Comparison of ENCODE assay signal across 23 cellular contexts in the genomic region with DNA sequence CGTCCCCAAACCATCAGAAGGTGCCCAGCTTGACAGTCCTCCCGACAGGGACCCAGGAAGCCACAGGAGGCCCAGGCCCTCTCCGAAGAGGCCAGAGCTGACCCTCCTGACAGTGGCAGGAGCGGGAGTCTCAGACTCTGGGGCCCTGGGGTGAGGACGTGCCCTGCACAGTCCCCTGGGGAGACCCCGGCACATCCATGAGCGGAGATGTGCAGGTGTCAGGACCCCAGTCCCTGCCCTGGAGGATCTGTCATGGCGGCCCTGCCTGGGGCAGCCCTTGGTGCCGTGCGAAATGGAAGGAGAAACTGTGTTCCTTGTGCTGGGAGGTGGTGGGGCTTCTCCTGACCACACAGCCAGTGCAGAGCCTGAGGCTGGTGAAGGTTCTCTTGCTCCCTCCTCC.
"Had no signal": no experiment of that assay in that cellular context is flagged by ENCODE, and none has a peak within 500 bp of the region (broad histone marks: within the 10 kb centered on the region; RNA-seq: fewer than 3 reads in every experiment).

No MANE protein-coding gene starts in this region.

- H3K27ac ChIP-seq: dorsolateral prefrontal cortex, gastroesophageal sphincter, heart left ventricle, hepatocyte, left lung, parathyroid adenoma, right atrium auricular region, suprapubic skin, transverse colon had no signal

- H3K27me3 ChIP-seq: dorsolateral prefrontal cortex, gastroesophageal sphincter, heart left ventricle, hepatocyte, left lung, right atrium auricular region, suprapubic skin, transverse colon had no signal

- H3K4me3 ChIP-seq: dorsolateral prefrontal cortex, gastroesophageal sphincter, heart left ventricle, hepatocyte, left lung, right atrium auricular region, smooth muscle cell, suprapubic skin, transverse colon had no signal

- H3K36me3 Mint-ChIP-seq: natural killer cell had no signal

- H3K27ac Mint-ChIP-seq: natural killer cell, progenitor cell of endocrine pancreas had no signal

- H3K4me1 ChIP-seq: gastroesophageal sphincter, left lung, parathyroid adenoma, suprapubic skin, transverse colon had no signal

- H3K4me3 Mint-ChIP-seq: natural killer cell; stimulated activated naive CD8-positive, alpha-beta T cell treated with anti-CD3 and anti-CD28 coated beads, Interleukin-15, amount 100 ng/mL, for 72 hours had no signal

- H3K36me3 ChIP-seq: transverse colon had no signal

- H3K9me3 Mint-ChIP-seq: natural killer cell; stimulated activated naive CD8-positive, alpha-beta T cell treated with anti-CD3 and anti-CD28 coated beads, Interleukin-15, amount 100 ng/mL, for 72 hours had no signal

- H3K9me3 ChIP-seq: right atrium auricular region had no signal

- DNase-seq: dorsolateral prefrontal cortex; effector CD4-positive, alpha-beta T cell; foreskin fibroblast; heart left ventricle; left cardiac atrium; left lung; mammary epithelial cell; natural killer cell; stimulated activated CD4-positive, alpha-beta T cell treated with anti-CD3 and anti-CD28 coated beads, Interleukin-12 subunit alpha, Interleukin-12 subunit beta, amount 100 ng/mL, for 4 hours; stimulated activated CD4-positive, alpha-beta T cell treated with anti-CD3 and anti-CD28 coated beads, Interleukin-1b, Interleukin-23, amount 100 ng/mL, for 48 hours; stimulated activated CD4-positive, alpha-beta T cell treated with anti-CD3 and anti-CD28 coated beads, Interleukin-4, amount 100 ng/mL, for 1 hour; stimulated activated CD8-positive, alpha-beta memory T cell treated with anti-CD3 and anti-CD28 coated beads, Interleukin-4, amount 100 ng/mL, for 48 hours; stimulated activated naive CD4-positive, alpha-beta T cell; stimulated activated naive CD8-positive, alpha-beta T cell treated with anti-CD3 and anti-CD28 coated beads, Interleukin-15, amount 100 ng/mL, for 72 hours; transverse colon had no signal

- H3K27me3 Mint-ChIP-seq: progenitor cell of endocrine pancreas; stimulated activated naive CD8-positive, alpha-beta T cell treated with anti-CD3 and anti-CD28 coated beads, Interleukin-15, amount 100 ng/mL, for 72 hours had no signal

- H3K4me1 Mint-ChIP-seq: natural killer cell; stimulated activated naive CD8-positive, alpha-beta T cell treated with anti-CD3 and anti-CD28 coated beads, Interleukin-15, amount 100 ng/mL, for 72 hours had no signal

- ATAC-seq: gastroesophageal sphincter; left cardiac atrium; left lung; sciatic nerve; stimulated activated naive CD8-positive, alpha-beta T cell treated with anti-CD3 and anti-CD28 coated beads, Interleukin-15, amount 100 ng/mL, for 72 hours had no signal
